ENCODE assay signal across 7 cellular contexts in the genomic region with DNA sequence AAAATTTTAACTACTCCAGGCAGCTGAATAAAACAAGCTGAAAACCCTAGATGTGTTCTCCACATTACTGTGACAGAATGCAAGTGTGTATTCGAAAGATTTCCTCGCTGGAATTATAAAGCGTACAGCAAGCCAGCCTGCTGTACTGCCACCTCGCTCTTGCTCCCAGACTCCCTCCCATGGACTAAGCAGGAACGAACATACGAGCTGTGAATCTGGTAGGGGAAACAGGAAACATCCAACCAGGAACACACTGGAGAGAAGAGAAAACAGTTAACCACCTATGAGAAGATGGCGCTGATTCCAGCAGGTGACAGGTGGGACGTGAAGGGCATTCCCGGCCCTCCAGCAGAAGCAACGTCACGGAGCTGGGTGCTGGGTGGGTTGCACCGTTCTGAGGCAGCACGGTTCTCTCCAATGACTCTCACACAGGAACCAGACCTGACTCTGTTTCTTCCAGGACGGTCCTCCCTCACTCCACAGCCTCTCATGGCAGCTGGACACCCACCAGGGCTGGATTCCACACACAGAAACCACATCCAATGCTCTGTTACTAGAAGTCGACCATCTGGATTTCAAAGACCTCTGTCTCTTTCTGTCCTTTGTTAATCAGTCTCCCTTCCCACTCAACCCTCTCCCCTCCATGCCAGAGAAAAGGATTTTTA.
DNase-seq lines count a peak whose midpoint lies in the region; ATAC-seq and TF ChIP-seq lines count a peak whose summit lies in the region.

No MANE protein-coding gene starts in this region.

- peak; percentile 91 for ATAC-seq in left colon
- no peak for ATAC-seq in GM19328 (IDR thresholded peaks at IDR 0.05; ENCODE audit: unreplicated experiment)
- ATAC-seq in HG02981 (IDR thresholded peaks at IDR 0.05; ENCODE audit: unreplicated experiment), result no peak

- intact Hi-C loops in left colon (cut with DNase I, micrococcal nuclease), result no loop called here

- H3K9me3 ChIP-seq in suprapubic skin, result no peaks in the 10 kb centered on the region

- H3K27me3 ChIP-seq in suprapubic skin, result no peaks in the 10 kb centered on the region

- no peak for TF ChIP-seq EP300 in suprapubic skin (IDR thresholded peaks at IDR 0.05)

- TF ChIP-seq POLR2A in suprapubic skin (IDR thresholded peaks at IDR 0.05), result no peak

- H3K4me1 ChIP-seq in suprapubic skin, result no peaks in the 10 kb centered on the region

- no peaks in the 10 kb centered on the region for H3K36me3 ChIP-seq in suprapubic skin

- TF ChIP-seq CTCF in suprapubic skin (IDR thresholded peaks at IDR 0.05), result peak in 1 of 2 donors; percentile 17

- H3K4me3 ChIP-seq in suprapubic skin, result no peak overlapping the region

- DNase-seq in NCI-H1105 (lab: John Stamatoyannopoulos, UW), result peak; percentile 68
- DNase-seq in caudate nucleus (lab: John Stamatoyannopoulos, UW), result peak in 46 of 61 donors; percentile 6 to 84 (median 42)
- peak; percentile 29 to 37 for DNase-seq in left colon
- no peak for DNase-seq in suprapubic skin (ENCODE audit: low spot score in 2 of 2)
- DNase-seq in NK-92 (lab: John Stamatoyannopoulos, UW; ENCODE audit: unreplicated experiment), result no peak

- H3K27ac ChIP-seq in caudate nucleus (ENCODE audit: low read depth, low read length) (peak overlapping the region; percentile 58), suprapubic skin (peak overlapping the region; percentile 7)

- WGBS in suprapubic skin, result 45% methylated on average over 15 of the region's 15 CpGs

Comparison
In these comparisons a context has a peak if more than half of its experiments do, and no peak if none do; other contexts are left out.
1. DNase-seq: peak in NCI-H1105 (single experiment), caudate nucleus (46 of 61) and left colon (2 of 2); none in suprapubic skin (0 of 2) and NK-92 (single experiment).